ENCODE assay signal across 8 cellular contexts in genomic region chr6:26126394-26127221, GRCh38. TPM values are rescaled to one million over a fixed set of nuclear protein-coding genes. Genes with fewer than 3 reads are reported as not detected.
DNase-seq lines count a peak whose midpoint lies in the region; ATAC-seq and TF ChIP-seq lines count a peak whose summit lies in the region.

No MANE protein-coding gene starts in this region.

- intact Hi-C loops in heart left ventricle (cut with DNase I) (loop anchor here in 6 of 10 donors (1.0 to 10.0 kb wide), 5 partner anchors 30 to 158 kb away; a partner anchor contains a TSS), Right ventricle myocardium inferior (cut with DNase I) (no loop called here), left lung (cut with DNase I) (no loop called here), transverse colon (cut with DNase I; ENCODE audit: low total_unique reads) (no loop called here)

- no peak for TF ChIP-seq POLR2A in heart left ventricle (IDR thresholded peaks at IDR 0.05)
- no peak for TF ChIP-seq POLR2A in transverse colon (IDR thresholded peaks at IDR 0.05)

- no peak for TF ChIP-seq CTCF in heart left ventricle (IDR thresholded peaks at IDR 0.05)
- no peak for TF ChIP-seq CTCF in left lung (IDR thresholded peaks at IDR 0.05)
- no peak for TF ChIP-seq CTCF in transverse colon (IDR thresholded peaks at IDR 0.05)

- peaks cover 9% of the 10 kb centered on the region for H3K27me3 Mint-ChIP-seq in activated naive CD8-positive, alpha-beta T cell treated with anti-CD3 and anti-CD28 coated beads, Interleukin-2, amount 50 U/mL, for 24 hours

- H3K4me3 Mint-ChIP-seq in activated naive CD8-positive, alpha-beta T cell treated with anti-CD3 and anti-CD28 coated beads, Interleukin-2, amount 50 U/mL, for 24 hours, result peak overlapping the region; percentile 91

- H3K4me3 ChIP-seq in heart left ventricle, result peak overlapping the region; percentile 73 to 97 (median 82)
- peak overlapping the region; percentile 74 to 75 for H3K4me3 ChIP-seq in left lung
- peak overlapping the region; percentile 59 to 84 (median 78) for H3K4me3 ChIP-seq in transverse colon

- TF ChIP-seq EP300 in transverse colon (IDR thresholded peaks at IDR 0.05; ENCODE audit: low read depth), result no peak

- H3K36me3 Mint-ChIP-seq in activated naive CD8-positive, alpha-beta T cell treated with anti-CD3 and anti-CD28 coated beads, Interleukin-2, amount 50 U/mL, for 24 hours (ENCODE audit: low read depth), result peaks cover 24% of the 10 kb centered on the region

- peaks cover 65% of the 10 kb centered on the region for H3K4me1 Mint-ChIP-seq in activated naive CD8-positive, alpha-beta T cell treated with anti-CD3 and anti-CD28 coated beads, Interleukin-2, amount 50 U/mL, for 24 hours

- WGBS in heart left ventricle, 4 donors, result 12 to 15% (median 14%) methylated on average over 8 of the region's 8 CpGs
- 7 to 9% methylated on average over 4 to 8 of the region's 8 CpGs for WGBS in transverse colon (ENCODE audit: low coverage in 1 of 2), 2 donors

- H3K9me3 Mint-ChIP-seq in activated naive CD8-positive, alpha-beta T cell treated with anti-CD3 and anti-CD28 coated beads, Interleukin-2, amount 50 U/mL, for 24 hours, result peaks cover 3% of the 10 kb centered on the region

- H3K36me3 ChIP-seq in heart left ventricle (peaks cover 0 to 45% (median 38%) of the 10 kb centered on the region in 9 donors), left lung (peaks cover 2 to 34% of the 10 kb centered on the region in 2 donors), transverse colon (peaks cover 0 to 30% (median 5%) of the 10 kb centered on the region in 4 donors)

- no peak for DNase-seq in heart left ventricle
- DNase-seq in Right ventricle myocardium inferior (ENCODE audit: missing footprints), result no peak
- DNase-seq in activated naive CD8-positive, alpha-beta T cell treated with anti-CD3 and anti-CD28 coated beads, Interleukin-2, amount 50 U/mL, for 24 hours, result no peak
- no peak for DNase-seq in left lung
- DNase-seq in transverse colon, result peak; percentile 26
- DNase-seq in DMS79 (lab: John Stamatoyannopoulos, UW), result no peak
- no peak for DNase-seq in activated CD4-positive, CD25-positive, alpha-beta regulatory T cell treated with anti-CD3 and anti-CD28 coated beads, Interleukin-2, amount 50 U/mL, for 72 hours
- no peak for DNase-seq in islet precursor cell

- ATAC-seq in heart left ventricle, result no peak
- ATAC-seq in Right ventricle myocardium inferior, result no peak
- no peak for ATAC-seq in activated naive CD8-positive, alpha-beta T cell treated with anti-CD3 and anti-CD28 coated beads, Interleukin-2, amount 50 U/mL, for 24 hours
- ATAC-seq in left lung, result no peak

- H3K27ac ChIP-seq in heart left ventricle (peak overlapping the region; percentile 83 to 99 (median 98)), left lung (peak overlapping the region; percentile 96 to 99), transverse colon (peak overlapping the region; percentile 93 to 99 (median 98))

- peak overlapping the region; percentile 87 for H3K27ac Mint-ChIP-seq in activated naive CD8-positive, alpha-beta T cell treated with anti-CD3 and anti-CD28 coated beads, Interleukin-2, amount 50 U/mL, for 24 hours

- H3K4me1 ChIP-seq in heart left ventricle (peaks cover 0 to 57% (median 28%) of the 10 kb centered on the region in 12 donors), left lung (peaks cover 28 to 59% of the 10 kb centered on the region in 2 donors), transverse colon (peaks cover 9 to 39% (median 23%) of the 10 kb centered on the region in 4 donors)

- H3K27me3 ChIP-seq in heart left ventricle (no peaks in the 10 kb centered on the region), left lung (no peaks in the 10 kb centered on the region), transverse colon (no peaks in the 10 kb centered on the region)

- in situ Hi-C loops in transverse colon (cut with MboI; ENCODE audit: low pct_ligation_motif_present in 1 of 4, low pct_unique_long_range_greater_than_20kb in 1 of 4, low sequenced_read_pairs in 3 of 4), result no loop called here

- H3K9me3 ChIP-seq in heart left ventricle, result no peaks in the 10 kb centered on the region
- H3K9me3 ChIP-seq in left lung, result no peaks in the 10 kb centered on the region
- H3K9me3 ChIP-seq in transverse colon, result no peaks in the 10 kb centered on the region

RNA-seq across cellular contexts. Expression of gene HFE, which starts 39.4 kb away (rescaled TPM):
- total RNA-seq in heart left ventricle (10 to 100 TPM in 1 of 9 donors, 1 to 10 TPM in 8; 1.9 to 13.9 (median 3.0) TPM), Right ventricle myocardium inferior (5.3 TPM), left lung (10 to 100 TPM; 11.8 to 12.7 TPM), transverse colon (1 to 10 TPM; 1.6 to 7.8 (median 5.0) TPM)
- 1 to 10 TPM; 1.6 to 1.7 TPM for polyA plus RNA-seq in heart left ventricle

Comparison
In these comparisons a context has a peak if more than half of its experiments do, and no peak if none do; other contexts are left out.
1. intact Hi-C loops: an anchor here in heart left ventricle (1.0 to 10.0 kb wide); none called in Right ventricle myocardium inferior, left lung and transverse colon.